10 cellular contexts compared by ENCODE assay signal in the genomic region with DNA sequence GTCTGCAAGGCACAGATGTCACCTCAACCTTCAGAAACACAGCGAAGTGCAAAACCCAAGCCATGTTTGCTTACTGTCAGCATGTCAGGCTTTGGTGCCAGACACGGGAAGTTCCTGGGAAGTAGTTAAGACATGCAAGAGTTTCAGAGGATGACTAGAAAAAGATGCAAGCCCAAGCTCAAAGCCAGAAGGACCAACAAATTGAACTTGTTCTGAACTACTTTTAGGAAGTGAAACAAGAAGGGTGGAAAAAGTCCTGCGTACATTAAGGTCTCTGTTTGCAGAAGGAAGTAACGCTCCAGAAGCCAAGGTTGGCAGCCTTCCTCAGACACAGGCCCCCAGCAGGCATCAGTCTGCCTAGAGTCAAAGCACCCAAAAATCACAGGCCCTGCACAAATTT.
DNase-seq lines count a peak whose midpoint lies in the region; ATAC-seq and TF ChIP-seq lines count a peak whose summit lies in the region.
"Had no signal": no experiment of that assay in that cellular context is flagged by ENCODE, and none has a peak within 500 bp of the region (broad histone marks: within the 10 kb centered on the region; RNA-seq: fewer than 3 reads in every experiment).

No MANE protein-coding gene starts in this region.

- no peak for TF ChIP-seq CTCF in MM.1S (IDR thresholded peaks at IDR 0.05; ENCODE audit: low read length)

- H3K4me3 ChIP-seq in MM.1S (ENCODE audit: low read length) (no peak overlapping the region), skin epidermis (no peak overlapping the region)

- H3K9me2 ChIP-seq in MM.1S (replicated peaks; ENCODE audit: insufficient read depth, low read length) = no peaks in the 10 kb centered on the region

- peaks cover 19% of the 10 kb centered on the region for H3F3A ChIP-seq in MM.1S (ENCODE audit: insufficient read depth, low read length)

- intact Hi-C loops in dendritic cell treated with granulocyte-macrophage colony-stimulating factor and Interleukin-4, amounts not matched to agents 40 ng/mL and 50 ng/mL, for 4 days (cut with micrococcal nuclease) = loop anchor here (2.0 to 5.0 kb wide), 3 partner anchors 17 to 92 kb away; no protein-coding TSS in a partner anchor

- H3K36me3 Mint-ChIP-seq in dendritic cell treated with granulocyte-macrophage colony-stimulating factor and Interleukin-4, amounts not matched to agents 40 ng/mL and 50 ng/mL, for 4 days (ENCODE audit: low read depth) = peaks cover 78% of the 10 kb centered on the region

- DNase-seq in MM.1S = peak; percentile 40
- DNase-seq in GM03348 (ENCODE audit: low spot score) = no peak
- no peak for DNase-seq in DMS53 treated with DMSO at 0.1 percent for 48 hours (lab: John Stamatoyannopoulos, UW; ENCODE audit: unreplicated experiment)
- no peak for DNase-seq in stimulated activated CD4-positive, alpha-beta T cell treated with anti-CD3 and anti-CD28 coated beads, Interleukin-2, amount 100 ng/mL, for 48 hours
- DNase-seq in NCI-H2081 treated with DMSO at 0.1 percent for 48 hours (lab: John Stamatoyannopoulos, UW) = no peak
- DNase-seq: NCI-H526 treated with DMSO at 0.1 percent for 48 hours had no signal

- H3K27ac ChIP-seq in MM.1S (ENCODE audit: low read length) = peak overlapping the region; percentile 63; the same call in 1 of the 2 replicates
- peak overlapping the region in 12 of 21 experiments; percentile 20 to 91 (median 48) for H3K27ac ChIP-seq in skin epidermis

- no peaks in the 10 kb centered on the region for H3K36me3 ChIP-seq in MM.1S (replicated peaks; ENCODE audit: insufficient read depth, low read length)

- peaks cover 24% of the 10 kb centered on the region for H3K4me1 ChIP-seq in MM.1S (ENCODE audit: low read length)

- no peaks in the 10 kb centered on the region for H3K27me3 Mint-ChIP-seq in dendritic cell treated with granulocyte-macrophage colony-stimulating factor and Interleukin-4, amounts not matched to agents 40 ng/mL and 50 ng/mL, for 4 days

- no peak overlapping the region for H2AFZ ChIP-seq in MM.1S (ENCODE audit: low read length)

- no peaks in the 10 kb centered on the region for H3K9me3 Mint-ChIP-seq in dendritic cell treated with granulocyte-macrophage colony-stimulating factor and Interleukin-4, amounts not matched to agents 40 ng/mL and 50 ng/mL, for 4 days
- H3K9me3 Mint-ChIP-seq: neural crest cell had no signal

- H3K4me2 ChIP-seq in MM.1S (ENCODE audit: low read depth, low read length) = peak overlapping the region; percentile 65; the same call in 1 of the 2 replicates

- peaks cover 72% of the 10 kb centered on the region for H3K4me1 Mint-ChIP-seq in dendritic cell treated with granulocyte-macrophage colony-stimulating factor and Interleukin-4, amounts not matched to agents 40 ng/mL and 50 ng/mL, for 4 days (ENCODE audit: low read depth)

- ATAC-seq in GM18498 (IDR thresholded peaks at IDR 0.05; ENCODE audit: unreplicated experiment) = peak; percentile 39

- H3K27ac Mint-ChIP-seq in dendritic cell treated with granulocyte-macrophage colony-stimulating factor and Interleukin-4, amounts not matched to agents 40 ng/mL and 50 ng/mL, for 4 days = peak overlapping the region; percentile 88

- H3K9ac ChIP-seq in MM.1S (ENCODE audit: low read length) = 0 out of 2 replicates have a peak overlapping the region, but pooled peaks have one; percentile 9

- H3K27me3 ChIP-seq in MM.1S (replicated peaks; ENCODE audit: insufficient read depth, low read length) = no peaks in the 10 kb centered on the region

- H3K79me2 ChIP-seq in MM.1S (ENCODE audit: low read length) = peaks cover 78% of the 10 kb centered on the region

- 0 out of 2 replicates have a peak, but pooled peaks cover 3% of the 10 kb centered on the region for H4K20me1 ChIP-seq in MM.1S (ENCODE audit: insufficient read depth, low read length)

- peak overlapping the region; percentile 95 for H3K4me3 Mint-ChIP-seq in dendritic cell treated with granulocyte-macrophage colony-stimulating factor and Interleukin-4, amounts not matched to agents 40 ng/mL and 50 ng/mL, for 4 days

- H3K9me3 ChIP-seq in MM.1S (replicated peaks; ENCODE audit: insufficient read depth, low read length) = no peaks in the 10 kb centered on the region
